Comparison of ENCODE assay signal across 12 cellular contexts in the genomic region with DNA sequence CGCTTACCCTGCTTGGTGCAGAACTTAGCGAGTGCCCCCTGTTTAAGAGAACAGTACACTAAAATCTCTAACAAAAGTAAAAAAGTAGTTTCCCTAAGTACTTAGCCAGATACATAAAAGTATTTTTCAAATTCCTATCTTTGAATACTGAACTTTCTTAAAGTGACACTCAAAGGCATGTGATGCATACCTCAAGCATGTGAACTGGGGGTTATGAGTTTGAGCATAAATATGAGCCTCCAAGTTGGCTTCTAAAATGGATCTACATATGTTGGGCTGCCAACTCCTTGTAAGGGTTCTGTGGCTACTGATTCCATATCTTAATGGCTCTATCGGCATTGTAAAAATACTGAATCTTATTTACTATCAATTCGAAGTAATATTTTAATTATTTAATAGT. TPM values are rescaled to one million over a fixed set of nuclear protein-coding genes. Genes with fewer than 3 reads are reported as not detected.
DNase-seq lines count a peak whose midpoint lies in the region; ATAC-seq and TF ChIP-seq lines count a peak whose summit lies in the region.
"Had no signal": no experiment of that assay in that cellular context is flagged by ENCODE, and none has a peak within 500 bp of the region (broad histone marks: within the 10 kb centered on the region; RNA-seq: fewer than 3 reads in every experiment).

No MANE protein-coding gene starts in this region.

- H3K4me3 ChIP-seq in SK-N-MC: no peak overlapping the region
- H3K4me3 ChIP-seq: uterus had no signal

- no peaks in the 10 kb centered on the region for H3K9me3 ChIP-seq in SK-N-MC (ENCODE audit: low read depth, low read length)
- H3K9me3 ChIP-seq: uterus had no signal

- peak overlapping the region; percentile 45 for H3K27ac ChIP-seq in SK-N-MC

- DNase-seq in EL (peak; percentile 82), SK-N-MC (ENCODE audit: low read depth, low spot score) (no peak), fibroblast of gingiva (ENCODE audit: low read depth) (peak; percentile 18), renal cortical epithelial cell (ENCODE audit: low read depth) (peak; percentile 27), DMS153 treated with DMSO at 0.1 percent for 48 hours (lab: John Stamatoyannopoulos, UW; ENCODE audit: unreplicated experiment) (no peak), GM10266 (ENCODE audit: extremely low spot score) (no peak)
- DNase-seq: activated CD8-positive, alpha-beta memory T cell treated with anti-CD3 and anti-CD28 coated beads, Interleukin-2, amount 50 U/mL, for 4 hours; caudate nucleus; DMS153; NCI-H1436 treated with DMSO at 0.1 percent for 48 hours; uterus had no signal

- no peak for TF ChIP-seq CTCF in GM10266 (IDR thresholded peaks at IDR 0.05; ENCODE audit: control insufficient read depth, insufficient read depth, low read depth, missing control alignments)

- H3K36me3 ChIP-seq in SK-N-MC (ENCODE audit: insufficient read depth, low read length): peaks cover 28% of the 10 kb centered on the region
- H3K36me3 ChIP-seq: uterus had no signal

- no peak overlapping the region for H3K9ac ChIP-seq in SK-N-MC (ENCODE audit: insufficient read length)

- no peak for ATAC-seq in HG03439 (IDR thresholded peaks at IDR 0.05; ENCODE audit: unreplicated experiment)

RNA-seq across cellular contexts. Expression of gene ZBTB2, which starts 3.8 kb away (rescaled TPM):
- 8.0 and 9.7 TPM in 2 replicates for total RNA-seq in renal cortical epithelial cell

Comparison
In these comparisons a context has a peak if more than half of its experiments do, and no peak if none do; other contexts are left out.
1. DNase-seq: peak in EL (single experiment), fibroblast of gingiva (single experiment) and renal cortical epithelial cell (single experiment); none in SK-N-MC (single experiment), DMS153 treated with DMSO at 0.1 percent for 48 hours (single experiment) and GM10266 (single experiment).